1 cellular context compared by ENCODE assay signal in the genomic region with DNA sequence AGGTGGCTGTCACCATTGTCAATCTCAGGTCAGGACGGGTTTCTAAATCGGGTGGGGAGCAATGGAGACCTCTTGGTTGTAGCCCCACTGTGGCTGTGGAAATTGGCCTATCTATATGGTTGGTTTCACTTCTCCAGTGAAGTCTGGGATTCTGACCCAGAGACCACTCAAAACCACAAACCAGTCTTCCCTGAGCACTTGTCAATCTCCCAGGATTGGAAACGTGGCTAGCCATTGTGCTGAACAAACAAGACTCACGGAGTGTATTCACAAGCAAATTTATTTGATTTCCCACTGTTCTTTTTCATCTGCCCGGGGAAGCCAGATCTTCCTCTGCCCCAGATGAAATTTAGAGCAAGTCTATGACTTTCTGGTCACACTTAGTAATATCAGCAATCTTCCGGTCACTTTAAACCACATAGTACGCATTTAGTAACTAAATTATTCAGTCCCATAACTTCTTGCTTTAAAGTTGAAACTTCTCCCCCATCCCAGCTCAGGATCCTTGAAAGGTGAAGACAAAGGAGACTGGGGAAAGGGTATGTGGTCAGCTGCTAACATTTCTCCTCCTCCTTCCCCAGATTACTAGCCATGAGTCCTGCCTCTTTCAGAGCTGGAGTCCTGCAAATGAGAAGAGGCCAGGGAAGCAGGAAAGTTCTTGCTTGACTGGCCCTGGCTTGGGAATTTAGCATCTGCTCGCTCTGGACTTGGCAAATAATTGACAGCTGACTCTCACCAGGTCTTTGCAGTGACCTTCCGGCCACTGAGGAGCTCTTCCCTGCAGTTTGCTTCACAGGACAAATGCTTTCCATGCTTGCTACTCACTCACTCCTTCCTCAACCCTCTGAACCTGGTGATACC.
TF ChIP-seq lines count a peak whose summit lies in the region.

No MANE protein-coding gene starts in this region.

TF ChIP-seq in A549, 52 proteins besides CTCF, POLR2A, EP300 and RAD21 (continued from another document):
- TF ChIP-seq ZNF302 (CRISPR knock-in tag; IDR thresholded peaks at IDR 0.05) (no peak), SMC3 (IDR thresholded peaks at IDR 0.05) (no peak), TP53 (CRISPR knock-in tag; IDR thresholded peaks at IDR 0.05) (no peak), SREBF2 (IDR thresholded peaks at IDR 0.05) (no peak), ZSCAN20 (CRISPR knock-in tag; IDR thresholded peaks at IDR 0.05) (no peak), NFE2L2 (conservative IDR thresholded peaks at IDR 0.05; ENCODE audit: low read length) (no peak), POLR2AphosphoS2 (conservative IDR thresholded peaks at IDR 0.05; ENCODE audit: low read length) (no peak)
- TF ChIP-seq, protein P1, sequence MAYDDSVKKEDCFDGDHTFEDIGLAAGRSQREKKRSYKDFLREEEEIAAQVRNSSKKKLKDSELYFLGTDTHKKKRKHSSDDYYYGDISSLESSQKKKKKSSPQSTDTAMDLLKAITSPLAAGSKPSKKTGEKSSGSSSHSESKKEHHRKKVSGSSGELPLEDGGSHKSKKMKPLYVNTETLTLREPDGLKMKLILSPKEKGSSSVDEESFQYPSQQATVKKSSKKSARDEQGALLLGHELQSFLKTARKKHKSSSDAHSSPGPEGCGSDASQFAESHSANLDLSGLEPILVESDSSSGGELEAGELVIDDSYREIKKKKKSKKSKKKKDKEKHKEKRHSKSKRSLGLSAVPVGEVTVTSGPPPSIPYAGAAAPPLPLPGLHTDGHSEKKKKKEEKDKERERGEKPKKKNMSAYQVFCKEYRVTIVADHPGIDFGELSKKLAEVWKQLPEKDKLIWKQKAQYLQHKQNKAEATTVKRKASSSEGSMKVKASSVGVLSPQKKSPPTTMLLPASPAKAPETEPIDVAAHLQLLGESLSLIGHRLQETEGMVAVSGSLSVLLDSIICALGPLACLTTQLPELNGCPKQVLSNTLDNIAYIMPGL (CRISPR knock-in tag; IDR thresholded peaks at IDR 0.05; ENCODE audit: borderline replicate concordance) = no peak
